Comparison of ENCODE assay signal across 9 cellular contexts in genomic region chr16:87550510-87550961, GRCh38. TPM values are rescaled to one million over a fixed set of nuclear protein-coding genes. Genes with fewer than 3 reads are reported as not detected.
DNase-seq lines count a peak whose midpoint lies in the region; ATAC-seq, FAIRE-seq and TF ChIP-seq lines count a peak whose summit lies in the region.
"Had no signal": no experiment of that assay in that cellular context is flagged by ENCODE, and none has a peak within 500 bp of the region (broad histone marks: within the 10 kb centered on the region; RNA-seq: fewer than 3 reads in every experiment).

No MANE protein-coding gene starts in this region.

- peak; percentile 87 to 98 (median 97) for TF ChIP-seq CTCF in ascending aorta (IDR thresholded peaks at IDR 0.05)

- no peaks in the 10 kb centered on the region for H3K36me3 ChIP-seq in ascending aorta

- peak; percentile 53 for FAIRE-seq in GM12892 (lab: Jason Lieb, UNC)

- no peaks in the 10 kb centered on the region for H3K27me3 ChIP-seq in ascending aorta

- TF ChIP-seq POLR2A in GM12892 (IDR thresholded peaks at IDR 0.05; ENCODE audit: low read depth, low read length), result no peak

- H3K36me3 Mint-ChIP-seq in T-helper 17 cell (ENCODE audit: low read depth), result peaks cover 2% of the 10 kb centered on the region

- ATAC-seq in T-helper 17 cell, result peak; percentile 64
- no peak for ATAC-seq in HG03039 (IDR thresholded peaks at IDR 0.05; ENCODE audit: unreplicated experiment)

- H3K9me3 ChIP-seq in T-helper 17 cell (ENCODE audit: control insufficient read depth, low read length, poor library complexity, severe bottlenecking), result no peaks in the 10 kb centered on the region
- peaks cover 0 to 4% of the 10 kb centered on the region in 2 donors for H3K9me3 ChIP-seq in ascending aorta

- peak; percentile 75 for DNase-seq in GM12892 (ENCODE audit: insufficient read length)
- DNase-seq in T-helper 17 cell, result peak; percentile 36 to 53 (median 52)
- no peak for DNase-seq in ascending aorta (ENCODE audit: low spot score in 2 of 2)
- DNase-seq in islet precursor cell, result peak; percentile 71
- DNase-seq in stimulated activated CD8-positive, alpha-beta memory T cell treated with anti-CD3 and anti-CD28 coated beads, Interleukin-12 subunit alpha, Interleukin-12 subunit beta, amount 100 ng/mL, for 24 hours (ENCODE audit: extremely low read depth), result peak; percentile 12
- no peak for DNase-seq in NCI-H1048 (lab: John Stamatoyannopoulos, UW)
- DNase-seq in SKM-1 treated with dmso at 0.1 percent for 144 hours (lab: John Stamatoyannopoulos, UW; ENCODE audit: unreplicated experiment), result no peak

- H3K27me3 Mint-ChIP-seq in T-helper 17 cell, result peaks cover 62% of the 10 kb centered on the region

- intact Hi-C loops in ascending aorta (cut with DNase I), result loop anchor here (1.0 to 2.0 kb wide), 2 partner anchors 20 to 86 kb away; no protein-coding TSS in a partner anchor

- no peaks in the 10 kb centered on the region for H3K4me1 ChIP-seq in ascending aorta

- H3K4me3 ChIP-seq in ascending aorta, result no peak overlapping the region

- H3K27ac Mint-ChIP-seq in T-helper 17 cell, result no peak overlapping the region

- H3K27ac ChIP-seq in ascending aorta, result no peak overlapping the region

- H3K4me3 Mint-ChIP-seq in T-helper 17 cell, result no peak overlapping the region

- H3K4me1 Mint-ChIP-seq in T-helper 17 cell, result peaks cover 10% of the 10 kb centered on the region

RNA-seq across cellular contexts. Expression of gene JPH3, which starts 51.8 kb away (rescaled TPM):
- 0.06 TPM for polyA plus RNA-seq in GM12892 (2012; ENCODE audit: missing spikeins)
- total RNA-seq in T-helper 17 cell (under 1 TPM in 1 of 2 donors, not detected in 1; 0.08 TPM), ascending aorta (not detected)
- total RNA-seq: skeletal muscle tissue had no signal

RNA-seq across cellular contexts. Expression of gene ZCCHC14, which starts 57.7 kb away (rescaled TPM):
- polyA plus RNA-seq in GM12892 (2012; ENCODE audit: missing spikeins), result 0.30 TPM
- total RNA-seq in T-helper 17 cell (10 to 100 TPM; 16.5 to 17.7 TPM), ascending aorta (131 TPM)

Comparison
In these comparisons a context has a peak if more than half of its experiments do, and no peak if none do; other contexts are left out.
1. DNase-seq: peak in GM12892 (single experiment), T-helper 17 cell (3 of 3), islet precursor cell (single experiment) and stimulated activated CD8-positive, alpha-beta memory T cell treated with anti-CD3 and anti-CD28 coated beads, Interleukin-12 subunit alpha, Interleukin-12 subunit beta, amount 100 ng/mL, for 24 hours (single experiment); none in ascending aorta (0 of 2), NCI-H1048 (single experiment) and SKM-1 treated with dmso at 0.1 percent for 144 hours (single experiment).